ENCODE assay signal across 8 cellular contexts in genomic region chr14:63276492-63277342, GRCh38. TPM values are rescaled to one million over a fixed set of nuclear protein-coding genes. Genes with fewer than 3 reads are reported as not detected.
A peak's percentile ranks its signal among the peaks of the same experiment; 100 is the strongest.
DNase-seq lines count a peak whose midpoint lies in the region; TF ChIP-seq lines count a peak whose summit lies in the region.

No MANE protein-coding gene starts in this region.

- H3K9me3 Mint-ChIP-seq in H9 = no peaks in the 10 kb centered on the region

- H3K56ac ChIP-seq in H9 (ENCODE audit: insufficient read length, low read depth, low read length) = no peak overlapping the region

- H4K5ac ChIP-seq in H9 (ENCODE audit: insufficient read length, low read depth, low read length) = no peak overlapping the region

- no peaks in the 10 kb centered on the region for H3K23me2 ChIP-seq in H9 (ENCODE audit: insufficient read length, low read depth, low read length, poor library complexity, severe bottlenecking)

- no peak overlapping the region for H4K8ac ChIP-seq in H9 (replicated peaks; ENCODE audit: insufficient read length, low read depth, low read length)

- no peaks in the 10 kb centered on the region for H3K9me3 ChIP-seq in H9 (ENCODE audit: control insufficient read depth, low read depth, low read length)
- H3K9me3 ChIP-seq in SU-DHL-6 (ENCODE audit: insufficient read depth, low read length) = no peaks in the 10 kb centered on the region

- H3K14ac ChIP-seq in H9 (ENCODE audit: insufficient read depth, low read length) = no peak overlapping the region

- no peak overlapping the region for H2BK15ac ChIP-seq in H9 (ENCODE audit: low read depth, low read length)

- H2BK120ac ChIP-seq in H9 (ENCODE audit: low read depth, low read length, poor library complexity, severe bottlenecking) = no peak overlapping the region

- H3K27ac ChIP-seq in H9 (ENCODE audit: insufficient read length, low read depth, low read length) (no peak overlapping the region), SU-DHL-6 (ENCODE audit: low read depth, low read length) (no peak overlapping the region)

- H3K9me2 ChIP-seq in SU-DHL-6 (replicated peaks; ENCODE audit: insufficient read depth, low read length) = no peaks in the 10 kb centered on the region

- WGBS in H9 (ENCODE audit: extremely low coverage, insufficient read length, low lambda C conversion rate) = no CpG with 5 or more reads among the region's 5 CpGs

- H2BK5ac ChIP-seq in H9 (ENCODE audit: insufficient read length, low read length) = no peak overlapping the region

- H3K23ac ChIP-seq in H9 (ENCODE audit: insufficient read length, low read depth, low read length) = no peak overlapping the region

- H3K27ac Mint-ChIP-seq in H9 = no peak overlapping the region

- H4K20me1 ChIP-seq in H9 (ENCODE audit: control insufficient read depth, insufficient read depth, insufficient read length) (no peaks in the 10 kb centered on the region), SU-DHL-6 (ENCODE audit: low read depth, low read length) (no peaks in the 10 kb centered on the region)

- H3K4me3 ChIP-seq in SU-DHL-6 (ENCODE audit: insufficient read depth, low read length, poor library complexity, severe bottlenecking) = no peak overlapping the region
- no peak overlapping the region for H3K4me3 ChIP-seq in foreskin fibroblast (ENCODE audit: low read depth in 1 of 2, low read length in 2 of 2)

- no peak overlapping the region for H3K18ac ChIP-seq in H9 (ENCODE audit: insufficient read length, low read depth, low read length)

- no peak overlapping the region for H2BK12ac ChIP-seq in H9 (ENCODE audit: insufficient read length, low read depth, low read length)

- in situ Hi-C loops in G401 (cut with HindIII; ENCODE audit: low sequenced_read_pairs) = no loop called here

- H3K4me2 ChIP-seq in H9 (ENCODE audit: insufficient read depth, insufficient read length, low read length) = no peak overlapping the region
- no peak overlapping the region for H3K4me2 ChIP-seq in SU-DHL-6 (ENCODE audit: low read depth, low read length, poor library complexity, severe bottlenecking)

- H3K79me1 ChIP-seq in H9 (ENCODE audit: insufficient read depth, low read depth, low read length, poor library complexity, severe bottlenecking) = no peaks in the 10 kb centered on the region

- H3K79me2 ChIP-seq in H9 (ENCODE audit: insufficient read depth, low read length) = no peaks in the 10 kb centered on the region
- H3K79me2 ChIP-seq in SU-DHL-6 (ENCODE audit: insufficient read depth, low read length) = no peaks in the 10 kb centered on the region

- no peak overlapping the region for H3K9ac ChIP-seq in H9 (ENCODE audit: extremely low read depth, insufficient read length, low read length)
- no peak overlapping the region for H3K9ac ChIP-seq in SU-DHL-6 (ENCODE audit: low read length)

- H3K27me3 Mint-ChIP-seq in H9 (ENCODE audit: low read depth) = no peaks in the 10 kb centered on the region

- no peaks in the 10 kb centered on the region for H3K36me3 ChIP-seq in SU-DHL-6 (ENCODE audit: low read length)

- H3K4me3 Mint-ChIP-seq in H9 = no peak overlapping the region

- no peak overlapping the region for H3T11ph ChIP-seq in H9 (ENCODE audit: low read length)

- TF ChIP-seq CTCF in H9 (conservative IDR thresholded peaks at IDR 0.05) (peak; percentile 98), SU-DHL-6 (IDR thresholded peaks at IDR 0.05; ENCODE audit: insufficient read depth, low read length, poor library complexity, severe bottlenecking) (peak; percentile 84), foreskin fibroblast (IDR thresholded peaks at IDR 0.05; ENCODE audit: low read depth, low read length) (peak; percentile 67)

- H3F3A ChIP-seq in SU-DHL-6 (ENCODE audit: insufficient read depth) = no peaks in the 10 kb centered on the region

- no peaks in the 10 kb centered on the region for H3K27me3 ChIP-seq in H9 (ENCODE audit: insufficient read depth, low read length)
- no peaks in the 10 kb centered on the region for H3K27me3 ChIP-seq in SU-DHL-6 (ENCODE audit: low read length)

- H2AK5ac ChIP-seq in H9 (ENCODE audit: insufficient read length, low read length) = no peak overlapping the region

- H2AFZ ChIP-seq in H9 (ENCODE audit: low read length) (no peak overlapping the region), SU-DHL-6 (ENCODE audit: low read depth, low read length, severe bottlenecking) (no peak overlapping the region)

- no peaks in the 10 kb centered on the region for H3K4me1 Mint-ChIP-seq in H9

- peak; percentile 70 for DNase-seq in G401 (ENCODE audit: low spot score)
- no peak for DNase-seq in H9
- DNase-seq in NCI-H1417 treated with DMSO at 0.1 percent for 48 hours (lab: John Stamatoyannopoulos, UW) = peak; percentile 69
- DNase-seq in foreskin fibroblast = peak; percentile 32 to 77
- DNase-seq in retina = peak; percentile 57
- no peak for DNase-seq in activated CD8-positive, alpha-beta memory T cell treated with anti-CD3 and anti-CD28 coated beads, Interleukin-2, amount 50 U/mL, for 48 hours
- DNase-seq in islet precursor cell = no peak

- no peak overlapping the region for H3K4ac ChIP-seq in H9 (ENCODE audit: low read depth, low read length)

- no peaks in the 10 kb centered on the region for H3K36me3 Mint-ChIP-seq in H9 (ENCODE audit: insufficient read depth in 1 of 3, low read depth in 3 of 3)

- no peak overlapping the region for H2BK20ac ChIP-seq in H9 (ENCODE audit: low read depth, low read length, poor library complexity, severe bottlenecking)

- no peaks in the 10 kb centered on the region for H3K4me1 ChIP-seq in H9 (ENCODE audit: insufficient read depth, low read length)

- no peak overlapping the region for H4K91ac ChIP-seq in H9 (ENCODE audit: insufficient read length, low read depth, low read length)

RNA-seq across cellular contexts. Expression of gene GPHB5, which starts 42.0 kb away (rescaled TPM):
- not detected in 2 replicates for total RNA-seq in G401 (2014; rRNA removed; shearing (Covaris generic))
- not detected in 2 replicates for total RNA-seq in H9 (2021)

Comparison
In these comparisons a context has a peak if more than half of its experiments do, and no peak if none do; other contexts are left out.
1. DNase-seq: peak in G401 (single experiment), NCI-H1417 treated with DMSO at 0.1 percent for 48 hours (single experiment), foreskin fibroblast (2 of 2) and retina (single experiment); none in H9 (single experiment), activated CD8-positive, alpha-beta memory T cell treated with anti-CD3 and anti-CD28 coated beads, Interleukin-2, amount 50 U/mL, for 48 hours (single experiment) and islet precursor cell (single experiment).
2. Peak in every context shown above with its lines, with median percentiles within 50 percentile points of each other: CTCF ChIP-seq.